8 cellular contexts compared by ENCODE assay signal in the genomic region with DNA sequence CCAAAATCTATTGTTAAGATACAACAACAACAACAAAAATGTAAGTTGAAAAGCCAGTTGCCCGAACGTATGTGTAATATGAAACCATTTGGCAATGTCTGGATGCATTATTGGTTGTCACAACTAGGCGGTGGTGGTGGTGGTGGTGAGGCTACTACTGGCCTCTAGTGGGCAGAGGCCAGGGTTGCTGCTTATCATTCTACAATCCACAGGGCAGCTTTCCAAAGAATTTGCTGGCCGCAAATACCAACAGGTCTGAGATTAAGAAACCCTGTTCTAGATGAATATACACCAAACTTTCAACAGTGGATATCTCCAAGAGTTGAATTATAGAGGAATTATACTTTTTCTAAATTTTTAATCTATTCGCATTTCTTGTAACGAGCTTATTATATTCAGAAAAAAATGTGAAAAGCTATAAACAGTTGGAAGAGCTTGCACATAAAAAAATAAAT.
DNase-seq lines count a peak whose midpoint lies in the region; ATAC-seq and TF ChIP-seq lines count a peak whose summit lies in the region.

No MANE protein-coding gene starts in this region.

- H3K27ac ChIP-seq in tibial artery = peak overlapping the region; percentile 25 to 33

- H3K36me3 ChIP-seq in tibial artery = no peaks in the 10 kb centered on the region

- peak; percentile 70 for ATAC-seq in GM21390 (IDR thresholded peaks at IDR 0.05; ENCODE audit: unreplicated experiment)
- ATAC-seq in memory B cell (ENCODE audit: low read depth) = peak; percentile 86
- ATAC-seq in HG03469 (IDR thresholded peaks at IDR 0.05; ENCODE audit: unreplicated experiment) = no peak

- H3K9me3 Mint-ChIP-seq in memory B cell = peaks cover 1% of the 10 kb centered on the region

- H3K36me3 Mint-ChIP-seq in memory B cell = no peaks in the 10 kb centered on the region

- peak overlapping the region; percentile 43 to 46 for H3K4me3 ChIP-seq in tibial artery

- H3K9me3 ChIP-seq in tibial artery = no peaks in the 10 kb centered on the region

- H3K4me1 Mint-ChIP-seq in memory B cell = peaks cover 3% of the 10 kb centered on the region

- peaks cover 12% of the 10 kb centered on the region for H3K27me3 Mint-ChIP-seq in memory B cell

- H3K27me3 ChIP-seq in tibial artery = no peaks in the 10 kb centered on the region

- H3K27ac Mint-ChIP-seq in memory B cell = no peak overlapping the region

- DNase-seq in ACHN (peak; percentile 92), NCI-H345 (lab: John Stamatoyannopoulos, UW) (peak; percentile 94), cerebellar cortex (ENCODE audit: low spot score) (peak; percentile 38), memory B cell (ENCODE audit: low spot score in 2 of 2) (peak in 1 of 2 donors; percentile 23), tibial artery (no peak), NOMO-1 (lab: John Stamatoyannopoulos, UW; ENCODE audit: unreplicated experiment in 2 of 2) (no peak)

- H3K4me3 Mint-ChIP-seq in memory B cell = no peak overlapping the region

- TF ChIP-seq CTCF in tibial artery (IDR thresholded peaks at IDR 0.05) = no peak

- in situ Hi-C loops in ACHN (cut with HindIII; ENCODE audit: low pct_ligation_motif_present, low pct_unique_long_range_greater_than_20kb, low sequenced_read_pairs) = no loop called here

- intact Hi-C loops in tibial artery (cut with DNase I; ENCODE audit: low total_unique reads) = no loop called here

- peaks cover 0 to 5% (median 2%) of the 10 kb centered on the region in 4 donors for H3K4me1 ChIP-seq in tibial artery

Comparison
In these comparisons a context has a peak if more than half of its experiments do, and no peak if none do; other contexts are left out.
1. DNase-seq: peak in ACHN (single experiment), NCI-H345 (single experiment) and cerebellar cortex (single experiment); none in tibial artery (0 of 2) and NOMO-1 (0 of 2).